13 cellular contexts compared by ENCODE assay signal in the genomic region with DNA sequence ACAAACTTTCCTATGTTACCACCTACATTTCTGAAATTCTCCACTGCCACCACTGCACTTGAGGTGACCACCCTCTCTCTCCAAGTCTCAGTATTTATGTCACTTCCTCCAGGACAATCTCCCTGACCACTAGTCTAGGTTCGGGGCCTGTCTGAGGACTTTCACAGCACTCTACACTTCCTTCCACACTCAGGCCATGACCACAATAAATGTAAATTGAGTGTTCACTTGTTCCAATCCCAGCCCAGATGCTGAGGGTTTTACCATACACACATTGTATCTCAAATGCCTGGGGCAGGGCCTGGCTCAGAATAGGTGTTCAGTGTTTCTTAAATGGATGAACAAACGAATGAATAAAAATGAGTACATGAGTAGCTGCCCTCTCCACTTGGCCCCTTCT.
"Had no signal": no experiment of that assay in that cellular context is flagged by ENCODE, and none has a peak within 500 bp of the region (broad histone marks: within the 10 kb centered on the region; RNA-seq: fewer than 3 reads in every experiment).

No MANE protein-coding gene starts in this region.

- ATAC-seq: left ventricle myocardium superior; stimulated activated naive B cell treated with anti-CD40 and anti-IgM and Interleukin-4, amounts not matched to agents 10 μg/mL and 1 μg/mL and 100 μg/mL, for 72 hours had no signal

- DNase-seq: activated CD4-positive, alpha-beta T cell treated with anti-CD3 and anti-CD28 coated beads, Interleukin-2, amount 50 U/mL, for 4 hours; activated gamma-delta T cell treated with Interleukin-2 at 50 U/mL for 16 hours; activated naive CD8-positive, alpha-beta T cell treated with anti-CD3 and anti-CD28 coated beads for 36 hours; amniotic stem cell; effector CD8-positive, alpha-beta T cell; esophagus squamous epithelium; immature natural killer cell; kidney glomerular epithelial cell; left ventricle myocardium superior; occipital lobe; posterior cingulate gyrus; sigmoid colon; stimulated activated naive B cell treated with anti-CD40 and anti-IgM and Interleukin-4, amounts not matched to agents 10 μg/mL and 1 μg/mL and 100 μg/mL, for 72 hours had no signal
